ENCODE assay signal across 9 cellular contexts in the genomic region with DNA sequence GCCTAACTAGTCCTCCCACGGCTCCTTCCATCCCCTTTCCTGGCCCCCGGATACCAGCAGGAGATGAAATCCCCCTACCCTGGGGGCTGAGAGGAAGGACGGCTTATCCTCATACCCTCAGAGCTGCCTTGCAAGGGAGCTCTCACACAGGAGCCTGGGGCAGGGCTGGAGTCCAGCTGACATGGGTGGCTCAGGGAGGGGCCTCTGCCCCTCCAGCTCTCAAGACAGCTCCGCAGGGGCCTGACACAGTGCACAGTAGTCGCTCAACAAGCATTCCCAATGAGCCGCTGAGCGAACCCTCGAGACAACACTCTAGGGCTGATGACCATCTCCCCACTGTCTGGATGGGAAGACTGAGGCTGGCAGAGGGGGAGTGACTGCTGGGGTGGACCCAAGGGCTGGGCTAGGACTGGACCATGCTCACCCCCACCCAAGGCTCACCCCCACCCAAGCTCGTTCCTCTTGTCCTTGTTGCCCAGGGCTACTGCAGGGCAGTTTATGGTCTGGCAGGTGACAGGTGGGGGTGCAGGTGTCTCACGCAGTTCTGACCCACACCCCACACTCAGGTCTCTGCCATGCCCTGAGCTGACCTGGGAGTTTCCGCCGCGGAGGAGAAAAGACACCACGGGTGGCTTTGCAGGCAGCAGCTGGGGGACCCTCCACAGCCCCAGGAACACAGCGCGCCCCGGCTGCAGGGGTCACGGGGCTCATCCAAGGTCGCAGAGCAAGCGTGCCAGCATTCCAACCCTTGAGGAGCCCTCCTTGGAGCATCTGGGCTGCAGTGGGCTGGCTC. TPM values are rescaled to one million over a fixed set of nuclear protein-coding genes. Genes with fewer than 3 reads are reported as not detected.
DNase-seq lines count a peak whose midpoint lies in the region; ATAC-seq and TF ChIP-seq lines count a peak whose summit lies in the region.
"Had no signal": no experiment of that assay in that cellular context is flagged by ENCODE, and none has a peak within 500 bp of the region (broad histone marks: within the 10 kb centered on the region; RNA-seq: fewer than 3 reads in every experiment).

No MANE protein-coding gene starts in this region.

- DNase-seq in activated T-cell treated with anti-CD3 and anti-CD28 coated beads, Interleukin-2, amount 50 U/mL, for 4 hours: no peak
- no peak for DNase-seq in activated T-cell treated with anti-CD3 and anti-CD28 coated beads, Interleukin-2, amount 50 U/mL, for 1 hour
- DNase-seq in astrocyte of the cerebellum (ENCODE audit: low read depth) (no peak), tibial artery (no peak), omental fat pad (ENCODE audit: low spot score) (no peak), amniotic stem cell (lab: John Stamatoyannopoulos, UW) (no peak)
- DNase-seq: NCI-H1048 had no signal

- H3K36me3 ChIP-seq in liver (ENCODE audit: control insufficient read depth in 4 of 4, insufficient read depth in 3 of 4, low read depth in 1 of 4, low read length in 3 of 4): peaks cover 0 to 4% (median 0%) of the 10 kb centered on the region in 4 donors
- H3K36me3 ChIP-seq in tibial artery: peaks cover 0 to 10% (median 0%) of the 10 kb centered on the region in 3 donors

- no peaks in the 10 kb centered on the region for H3K27me3 Mint-ChIP-seq in activated T-cell treated with anti-CD3 and anti-CD28 coated beads, Interleukin-2, amount 50 U/mL, for 4 hours (ENCODE audit: low read depth)

- H3K4me3 Mint-ChIP-seq in activated T-cell treated with anti-CD3 and anti-CD28 coated beads, Interleukin-2, amount 50 U/mL, for 4 hours: peak overlapping the region; percentile 89

- H3K4me3 ChIP-seq in astrocyte of the cerebellum (ENCODE audit: low read depth, low read length): peak overlapping the region; percentile 74
- peak overlapping the region in 1 of 3 donors; percentile 95 for H3K4me3 ChIP-seq in liver (ENCODE audit: low read depth in 1 of 3, low read length in 3 of 3)
- H3K4me3 ChIP-seq in tibial artery: peak overlapping the region; percentile 94 to 98

- TF ChIP-seq CTCF in astrocyte of the cerebellum (IDR thresholded peaks at IDR 0.05; ENCODE audit: low read depth, low read length, missing control alignments): no peak
- TF ChIP-seq CTCF in liver (IDR thresholded peaks at IDR 0.05; ENCODE audit: low read depth, low read length, missing input control): no peak
- no peak for TF ChIP-seq CTCF in tibial artery (IDR thresholded peaks at IDR 0.05)
- no peak for TF ChIP-seq CTCF in omental fat pad (IDR thresholded peaks at IDR 0.05)

- in situ Hi-C loops in astrocyte of the cerebellum (cut with HindIII; ENCODE audit: low sequenced_read_pairs): loop anchor here (10.0 kb wide), 1 partner anchor 142 kb away; no protein-coding TSS in a partner anchor

- peak overlapping the region in 1 of 2 donors; percentile 83 for H3K9ac ChIP-seq in liver (ENCODE audit: low read depth in 1 of 2, low read length in 2 of 2)

- no peaks in the 10 kb centered on the region for H3K9me3 Mint-ChIP-seq in activated T-cell treated with anti-CD3 and anti-CD28 coated beads, Interleukin-2, amount 50 U/mL, for 4 hours

- H3K27ac ChIP-seq in liver (ENCODE audit: low read depth in 1 of 2, low read length in 2 of 2): peak overlapping the region; percentile 86 to 94
- H3K27ac ChIP-seq in tibial artery: peak overlapping the region; percentile 99

- ATAC-seq in activated T-cell treated with anti-CD3 and anti-CD28 coated beads, Interleukin-2, amount 50 U/mL, for 4 hours: no peak
- no peak for ATAC-seq in GM18873 (IDR thresholded peaks at IDR 0.05; ENCODE audit: low FRiP score, unreplicated experiment)
- no peak for ATAC-seq in omental fat pad (ENCODE audit: low FRiP score)

- no peaks in the 10 kb centered on the region for H3K9me3 ChIP-seq in liver (ENCODE audit: control insufficient read depth in 4 of 4, low read length in 3 of 4)
- H3K9me3 ChIP-seq in tibial artery: no peaks in the 10 kb centered on the region

- peaks cover 3% of the 10 kb centered on the region for H3K36me3 Mint-ChIP-seq in activated T-cell treated with anti-CD3 and anti-CD28 coated beads, Interleukin-2, amount 50 U/mL, for 4 hours (ENCODE audit: insufficient read depth)

- WGBS in liver: 65% methylated on average over 20 of the region's 20 CpGs

- peaks cover 33% of the 10 kb centered on the region for H3K4me1 Mint-ChIP-seq in activated T-cell treated with anti-CD3 and anti-CD28 coated beads, Interleukin-2, amount 50 U/mL, for 4 hours (ENCODE audit: low read depth)

- intact Hi-C loops in tibial artery (cut with DNase I; ENCODE audit: low total_unique reads): no loop called here

- H3K27me3 ChIP-seq in liver (ENCODE audit: control insufficient read depth in 4 of 4, insufficient read depth in 4 of 4, low read length in 3 of 4): no peaks in the 10 kb centered on the region
- H3K27me3 ChIP-seq in tibial artery: no peaks in the 10 kb centered on the region

- H3K4me1 ChIP-seq in liver (ENCODE audit: control insufficient read depth in 4 of 4, insufficient read depth in 4 of 4, low read length in 3 of 4): peaks cover 41 to 63% (median 51%) of the 10 kb centered on the region in 4 donors
- H3K4me1 ChIP-seq in tibial artery: peaks cover 10 to 70% (median 65%) of the 10 kb centered on the region in 4 donors

- no peak for TF ChIP-seq RAD21 in liver (IDR thresholded peaks at IDR 0.05)

TF ChIP-seq in liver, 16 proteins besides CTCF, POLR2A, EP300 and RAD21:
- TF ChIP-seq HNF4G (IDR thresholded peaks at IDR 0.05) (no peak), JUND (IDR thresholded peaks at IDR 0.05) (no peak), RXRA (IDR thresholded peaks at IDR 0.05) (no peak), SP1 (IDR thresholded peaks at IDR 0.05) (no peak), EGR1 (IDR thresholded peaks at IDR 0.05; ENCODE audit: low read depth in 2 of 2) (no peak), REST (IDR thresholded peaks at IDR 0.05) (no peak), TAF1 (conservative IDR thresholded peaks at IDR 0.05) (no peak), GABPA (IDR thresholded peaks at IDR 0.05 in 1 of 2, conservative IDR thresholded peaks at IDR 0.05 in 1 of 2) (no peak)

RNA-seq across cellular contexts. Expression of gene ZBTB7A, which starts 3.9 kb away (rescaled TPM):
- total RNA-seq in activated T-cell treated with anti-CD3 and anti-CD28 coated beads, Interleukin-2, amount 50 U/mL, for 4 hours: 10 to 100 TPM; 46.6 to 49.6 (median 47.4) TPM
- total RNA-seq in liver: 10 to 100 TPM; 23.6 to 28.9 TPM
- 10 to 100 TPM in 1 of 2 donors, 1 to 10 TPM in 1; 2.9 to 11.7 TPM for polyA plus RNA-seq in liver
- total RNA-seq in omental fat pad: 10 to 100 TPM; 33.3 to 53.3 (median 38.4) TPM

RNA-seq across cellular contexts. Expression of gene PIAS4, which starts 55.2 kb away (rescaled TPM):
- 10 to 100 TPM; 33.9 to 37.0 (median 35.3) TPM for total RNA-seq in activated T-cell treated with anti-CD3 and anti-CD28 coated beads, Interleukin-2, amount 50 U/mL, for 4 hours
- total RNA-seq in liver: 10 to 100 TPM; 10.8 to 14.1 TPM
- polyA plus RNA-seq in liver: 10 to 100 TPM in 1 of 2 donors, 1 to 10 TPM in 1; 5.6 to 10.4 TPM
- total RNA-seq in omental fat pad: 10 to 100 TPM; 10.6 to 21.6 (median 11.2) TPM
